Comparison of ENCODE assay signal across 10 cellular contexts in genomic region chr6:159116343-159116742, GRCh38.
A peak's percentile ranks its signal among the peaks of the same experiment; 100 is the strongest.
DNase-seq lines count a peak whose midpoint lies in the region; ATAC-seq and TF ChIP-seq lines count a peak whose summit lies in the region.
"Had no signal": no experiment of that assay in that cellular context is flagged by ENCODE, and none has a peak within 500 bp of the region (broad histone marks: within the 10 kb centered on the region; RNA-seq: fewer than 3 reads in every experiment).

No MANE protein-coding gene starts in this region.

- peak overlapping the region; percentile 33 for H3K4me2 ChIP-seq in SU-DHL-6 (ENCODE audit: low read depth, low read length, poor library complexity, severe bottlenecking)

- no peak overlapping the region for H2AFZ ChIP-seq in SU-DHL-6 (ENCODE audit: low read depth, low read length, severe bottlenecking)

- intact Hi-C loops in tibial artery (cut with DNase I; ENCODE audit: low total_unique reads): no loop called here

- H3K36me3 ChIP-seq in SU-DHL-6 (ENCODE audit: low read length) (no peaks in the 10 kb centered on the region), tibial artery (no peaks in the 10 kb centered on the region)

- ATAC-seq in HG02981 (IDR thresholded peaks at IDR 0.05; ENCODE audit: unreplicated experiment): peak; percentile 48
- ATAC-seq: activated CD8-positive, alpha-beta T cell treated with anti-CD3 and anti-CD28 coated beads for 36 hours had no signal

- H3K9me2 ChIP-seq in SU-DHL-6 (replicated peaks; ENCODE audit: insufficient read depth, low read length): no peaks in the 10 kb centered on the region

- H3K79me2 ChIP-seq in SU-DHL-6 (ENCODE audit: insufficient read depth, low read length): no peaks in the 10 kb centered on the region

- no peak overlapping the region for H3K27ac ChIP-seq in SU-DHL-6 (ENCODE audit: low read depth, low read length)
- no peak overlapping the region for H3K27ac ChIP-seq in tibial artery

- H3F3A ChIP-seq in SU-DHL-6 (ENCODE audit: insufficient read depth): no peaks in the 10 kb centered on the region

- H3K4me3 ChIP-seq in SU-DHL-6 (ENCODE audit: insufficient read depth, low read length, poor library complexity, severe bottlenecking) (no peak overlapping the region), tibial artery (no peak overlapping the region)

- H3K9ac ChIP-seq in SU-DHL-6 (ENCODE audit: low read length): no peak overlapping the region

- H4K20me1 ChIP-seq in SU-DHL-6 (ENCODE audit: low read depth, low read length): no peaks in the 10 kb centered on the region

- no peak for TF ChIP-seq POLR2A in erythroblast (IDR thresholded peaks at IDR 0.05; ENCODE audit: low read length)

- peak; percentile 32 for DNase-seq in activated CD8-positive, alpha-beta memory T cell treated with anti-CD3 and anti-CD28 coated beads, Interleukin-2, amount 50 U/mL, for 48 hours
- no peak for DNase-seq in activated CD8-positive, alpha-beta memory T cell treated with anti-CD3 and anti-CD28 coated beads, Interleukin-2, amount 50 U/mL, for 4 hours
- DNase-seq in tibial artery (peak; percentile 47 to 71), erythroblast (lab: John Stamatoyannopoulos, UW) (no peak), GM20000 (ENCODE audit: low spot score) (no peak)
- DNase-seq in stimulated activated CD4-positive, alpha-beta T cell treated with anti-CD3 and anti-CD28 coated beads, Interleukin-4, amount 100 ng/mL, for 4 hours: no peak
- DNase-seq: activated CD8-positive, alpha-beta T cell treated with anti-CD3 and anti-CD28 coated beads for 36 hours; foreskin melanocyte had no signal

- no peaks in the 10 kb centered on the region for H3K27me3 ChIP-seq in SU-DHL-6 (ENCODE audit: low read length)
- H3K27me3 ChIP-seq in tibial artery: no peaks in the 10 kb centered on the region

- H3K9me3 ChIP-seq in SU-DHL-6 (ENCODE audit: insufficient read depth, low read length): no peaks in the 10 kb centered on the region
- H3K9me3 ChIP-seq in tibial artery: no peaks in the 10 kb centered on the region

- H3K4me1 ChIP-seq in tibial artery: no peaks in the 10 kb centered on the region

- no peak for TF ChIP-seq CTCF in SU-DHL-6 (IDR thresholded peaks at IDR 0.05; ENCODE audit: insufficient read depth, low read length, poor library complexity, severe bottlenecking)
- no peak for TF ChIP-seq CTCF in tibial artery (IDR thresholded peaks at IDR 0.05)
- no peak for TF ChIP-seq CTCF in GM20000 (IDR thresholded peaks at IDR 0.05; ENCODE audit: extremely low read depth, missing control alignments)

Comparison
In these comparisons a context has a peak if more than half of its experiments do, and no peak if none do; other contexts are left out.
1. DNase-seq: peak in activated CD8-positive, alpha-beta memory T cell treated with anti-CD3 and anti-CD28 coated beads, Interleukin-2, amount 50 U/mL, for 48 hours (single experiment) and tibial artery (2 of 2); none in activated CD8-positive, alpha-beta memory T cell treated with anti-CD3 and anti-CD28 coated beads, Interleukin-2, amount 50 U/mL, for 4 hours (single experiment), stimulated activated CD4-positive, alpha-beta T cell treated with anti-CD3 and anti-CD28 coated beads, Interleukin-4, amount 100 ng/mL, for 4 hours (0 of 2), erythroblast (0 of 2) and GM20000 (single experiment).